15 cellular contexts compared by ENCODE assay signal in the genomic region with DNA sequence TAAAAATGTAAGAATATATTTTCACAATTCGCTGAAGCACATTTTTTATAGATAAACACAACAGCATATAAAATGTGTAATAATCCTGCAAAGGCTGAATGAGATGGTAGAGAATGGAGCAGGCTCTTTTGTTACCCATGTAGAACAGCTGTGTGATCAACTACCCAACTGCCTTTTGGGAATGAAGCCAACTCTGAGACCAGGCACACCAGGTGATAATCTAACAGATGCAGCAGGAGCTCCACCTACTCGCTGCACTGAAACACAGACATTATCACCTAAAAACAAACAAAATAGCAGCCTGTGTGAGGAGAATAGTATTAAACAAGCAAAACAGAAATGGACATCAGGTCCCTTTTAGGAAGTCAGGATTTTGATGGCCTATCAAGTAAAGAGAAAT.
A peak's percentile ranks its signal among the peaks of the same experiment; 100 is the strongest.
DNase-seq lines count a peak whose midpoint lies in the region; ATAC-seq, FAIRE-seq and TF ChIP-seq lines count a peak whose summit lies in the region.
"Had no signal": no experiment of that assay in that cellular context is flagged by ENCODE, and none has a peak within 500 bp of the region (broad histone marks: within the 10 kb centered on the region; RNA-seq: fewer than 3 reads in every experiment).

No MANE protein-coding gene starts in this region.

- no peaks in the 10 kb centered on the region for H3K4me1 ChIP-seq in Karpas-422 (ENCODE audit: low read length)
- H3K4me1 ChIP-seq: transverse colon had no signal

- DNase-seq in D721Med (ENCODE audit: insufficient read length, low spot score) (no peak), NCI-H1436 (lab: John Stamatoyannopoulos, UW) (peak; percentile 85), NCI-H446 (lab: John Stamatoyannopoulos, UW) (peak; percentile 10 to 76), cerebellar cortex (ENCODE audit: low spot score) (peak; percentile 10), Karpas-422 (no peak), GM19239 (ENCODE audit: insufficient read length, low spot score) (no peak), AG08396 (ENCODE audit: low spot score) (no peak)
- no peak for DNase-seq in CD4-positive, alpha-beta T cell
- DNase-seq: activated CD8-positive, alpha-beta memory T cell treated with anti-CD3 and anti-CD28 coated beads, Interleukin-2, amount 50 U/mL, for 48 hours; activated naive CD8-positive, alpha-beta T cell treated with anti-CD3 and anti-CD28 coated beads, Interleukin-2, amount 10 ng/mL, durations not matched to agents 7 days and 5 days; central memory CD4-positive, alpha-beta T cell; transverse colon had no signal

- no peak overlapping the region for H3K4me2 ChIP-seq in Karpas-422 (ENCODE audit: low read depth, low read length, poor library complexity, severe bottlenecking)

- ATAC-seq in CD4-positive, alpha-beta T cell (ENCODE audit: poor library complexity) = no peak
- ATAC-seq: K562 had no signal

- no peak overlapping the region for H3K4me3 Mint-ChIP-seq in CD4-positive, alpha-beta T cell
- H3K4me3 Mint-ChIP-seq: activated naive CD8-positive, alpha-beta T cell treated with anti-CD3 and anti-CD28 coated beads, Interleukin-2, amount 10 ng/mL, durations not matched to agents 7 days and 5 days had no signal

- no peak overlapping the region for H2AFZ ChIP-seq in Karpas-422 (ENCODE audit: low read length)

- POLR2A ChIA-PET in CD4-positive, alpha-beta T cell (lab: Charles Lee) = no interaction called here

- H3K27ac ChIP-seq in Karpas-422 (ENCODE audit: low read length) = no peak overlapping the region
- H3K27ac ChIP-seq in CD4-positive, alpha-beta T cell (ENCODE audit: low read depth, low read length) = no peak overlapping the region
- H3K27ac ChIP-seq: epithelial cell of prostate, transverse colon had no signal

- no peaks in the 10 kb centered on the region for H3K36me3 Mint-ChIP-seq in CD4-positive, alpha-beta T cell (ENCODE audit: low read depth)
- H3K36me3 Mint-ChIP-seq: activated naive CD8-positive, alpha-beta T cell treated with anti-CD3 and anti-CD28 coated beads, Interleukin-2, amount 10 ng/mL, durations not matched to agents 7 days and 5 days had no signal

- CTCF ChIA-PET in CD4-positive, alpha-beta T cell (lab: Charles Lee) = no interaction called here

- FAIRE-seq in D721Med (lab: Jason Lieb, UNC) (no peak), GM19239 (lab: Jason Lieb, UNC) (no peak)
- FAIRE-seq: K562 had no signal

- no peak overlapping the region for H3K4me3 ChIP-seq in Karpas-422 (ENCODE audit: low read length)
- H3K4me3 ChIP-seq: K562, transverse colon had no signal

- TF ChIP-seq CTCF in D721Med (IDR thresholded peaks at IDR 0.05; ENCODE audit: insufficient read depth, missing control alignments) = peak; percentile 37
- no peak for TF ChIP-seq CTCF in CD4-positive, alpha-beta T cell (IDR thresholded peaks at IDR 0.05)

- H4K20me1 ChIP-seq in Karpas-422 (ENCODE audit: insufficient read depth, low read depth, low read length) = no peaks in the 10 kb centered on the region

- no peaks in the 10 kb centered on the region for H3K27me3 Mint-ChIP-seq in CD4-positive, alpha-beta T cell
- H3K27me3 Mint-ChIP-seq: activated naive CD8-positive, alpha-beta T cell treated with anti-CD3 and anti-CD28 coated beads, Interleukin-2, amount 10 ng/mL, durations not matched to agents 7 days and 5 days; progenitor cell of endocrine pancreas had no signal

- no peaks in the 10 kb centered on the region; the same call in 1 of the 2 replicates for H3K9me3 ChIP-seq in Karpas-422 (ENCODE audit: low read length)
- H3K9me3 ChIP-seq in CD4-positive, alpha-beta T cell (ENCODE audit: control insufficient read depth, low read length) = peaks cover 4% of the 10 kb centered on the region
- H3K9me3 ChIP-seq: transverse colon had no signal

- peaks cover 2% of the 10 kb centered on the region for H3K9me3 Mint-ChIP-seq in CD4-positive, alpha-beta T cell
- H3K9me3 Mint-ChIP-seq: activated naive CD8-positive, alpha-beta T cell treated with anti-CD3 and anti-CD28 coated beads, Interleukin-2, amount 10 ng/mL, durations not matched to agents 7 days and 5 days had no signal

- no peak overlapping the region for H3K9ac ChIP-seq in Karpas-422 (ENCODE audit: low read length)

- H3K27ac Mint-ChIP-seq in CD4-positive, alpha-beta T cell = no peak overlapping the region
- H3K27ac Mint-ChIP-seq: activated naive CD8-positive, alpha-beta T cell treated with anti-CD3 and anti-CD28 coated beads, Interleukin-2, amount 10 ng/mL, durations not matched to agents 7 days and 5 days; progenitor cell of endocrine pancreas had no signal

- no peaks in the 10 kb centered on the region for H3K27me3 ChIP-seq in Karpas-422 (ENCODE audit: low read length)
- H3K27me3 ChIP-seq in CD4-positive, alpha-beta T cell (ENCODE audit: control insufficient read depth, insufficient read depth, low read length) = no peaks in the 10 kb centered on the region
- H3K27me3 ChIP-seq: transverse colon had no signal

- H3K9me2 ChIP-seq in Karpas-422 (replicated peaks; ENCODE audit: insufficient read depth, low read length) = no peaks in the 10 kb centered on the region

- intact Hi-C loops in CD4-positive, alpha-beta T cell (cut with DNase I, micrococcal nuclease) = no loop called here

- no peaks in the 10 kb centered on the region for H3K79me2 ChIP-seq in Karpas-422 (ENCODE audit: low read length)

- no peaks in the 10 kb centered on the region for H3K4me1 Mint-ChIP-seq in CD4-positive, alpha-beta T cell (ENCODE audit: low read depth)
- H3K4me1 Mint-ChIP-seq: activated naive CD8-positive, alpha-beta T cell treated with anti-CD3 and anti-CD28 coated beads, Interleukin-2, amount 10 ng/mL, durations not matched to agents 7 days and 5 days had no signal

- H3K36me3 ChIP-seq in Karpas-422 (ENCODE audit: insufficient read depth, low read length) = no peaks in the 10 kb centered on the region
- H3K36me3 ChIP-seq: transverse colon had no signal

Comparison
In these comparisons a context has a peak if more than half of its experiments do, and no peak if none do; other contexts are left out.
1. DNase-seq: peak in NCI-H1436 (single experiment), NCI-H446 (2 of 2) and cerebellar cortex (single experiment); none in D721Med (single experiment), Karpas-422 (single experiment), CD4-positive, alpha-beta T cell (0 of 10), GM19239 (single experiment) and AG08396 (single experiment).